Comparison of ENCODE assay signal across 10 cellular contexts in the genomic region with DNA sequence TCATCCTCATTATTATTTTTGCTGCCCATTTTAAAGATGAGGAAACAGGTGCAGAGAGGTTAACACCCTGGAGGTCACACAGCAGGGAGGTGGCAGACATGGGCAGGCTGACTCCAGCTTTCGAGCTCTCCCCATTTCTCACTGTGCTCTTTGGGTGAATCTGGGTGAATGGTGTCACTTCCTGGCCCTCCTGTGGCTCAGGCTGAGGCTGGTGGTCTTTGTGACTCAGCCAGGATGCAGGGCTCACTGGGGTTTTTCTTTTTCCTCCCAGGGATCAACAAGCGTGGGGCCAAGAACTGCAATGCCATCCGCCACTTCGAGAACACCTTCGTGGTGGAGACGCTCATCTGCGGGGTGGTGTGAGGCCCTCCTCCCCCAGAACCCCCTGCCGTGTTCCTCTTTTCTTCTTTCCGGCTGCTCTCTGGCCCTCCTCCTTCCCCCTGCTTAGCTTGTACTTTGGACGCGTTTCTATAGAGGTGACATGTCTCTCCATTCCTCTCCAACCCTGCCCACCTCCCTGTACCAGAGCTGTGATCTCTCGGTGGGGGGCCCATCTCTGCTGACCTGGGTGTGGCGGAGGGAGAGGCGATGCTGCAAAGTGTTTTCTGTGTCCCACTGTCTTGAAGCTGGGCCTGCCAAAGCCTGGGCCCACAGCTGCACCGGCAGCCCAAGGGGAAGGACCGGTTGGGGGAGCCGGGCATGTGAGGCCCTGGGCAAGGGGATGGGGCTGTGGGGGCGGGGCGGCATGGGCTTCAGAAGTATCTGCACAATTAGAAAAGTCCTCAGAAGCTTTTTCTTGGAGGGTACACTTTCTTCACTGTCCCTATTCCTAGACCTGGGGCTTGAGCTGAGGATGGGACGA. TPM values are rescaled to one million over a fixed set of nuclear protein-coding genes. Genes with fewer than 3 reads are reported as not detected.
DNase-seq lines count a peak whose midpoint lies in the region; TF ChIP-seq lines count a peak whose summit lies in the region.
"Had no signal": no experiment of that assay in that cellular context is flagged by ENCODE, and none has a peak within 500 bp of the region (broad histone marks: within the 10 kb centered on the region; RNA-seq: fewer than 3 reads in every experiment).

No MANE protein-coding gene starts in this region.

- H3K9ac ChIP-seq in rectal smooth muscle tissue (ENCODE audit: low read length): peak overlapping the region; percentile 27

- no peaks in the 10 kb centered on the region for H3K9me3 Mint-ChIP-seq in CD4-positive, alpha-beta memory T cell
- no peaks in the 10 kb centered on the region for H3K9me3 Mint-ChIP-seq in activated naive CD8-positive, alpha-beta T cell treated with anti-CD3 and anti-CD28 coated beads for 36 hours

- H3K4me3 ChIP-seq in CD4-positive, alpha-beta memory T cell (ENCODE audit: low read length in 2 of 2): no peak overlapping the region
- H3K4me3 ChIP-seq in rectal smooth muscle tissue (ENCODE audit: low read length) (no peak overlapping the region), OCI-LY7 (ENCODE audit: low read depth, low read length, poor library complexity, severe bottlenecking) (no peak overlapping the region), vagina (no peak overlapping the region)

- TF ChIP-seq POLR2A in vagina (IDR thresholded peaks at IDR 0.05): no peak

- no peaks in the 10 kb centered on the region for H3K27me3 Mint-ChIP-seq in CD4-positive, alpha-beta memory T cell
- H3K27me3 Mint-ChIP-seq in activated naive CD8-positive, alpha-beta T cell treated with anti-CD3 and anti-CD28 coated beads for 36 hours: no peaks in the 10 kb centered on the region

- H3K4me2 ChIP-seq in OCI-LY7 (ENCODE audit: low read length): no peak overlapping the region

- CTCF ChIA-PET in CD4-positive, alpha-beta memory T cell (lab: Charles Lee; ENCODE audit: partially characterized antibody): interaction anchor here (0.7 to 1.8 kb wide), 6 partner anchors 13 to 54 kb away, joined by 3 to 7 read pairs (median 4); partner anchors contain the start of genes GPR55 and ITM2C
- CTCF ChIA-PET in OCI-LY7 (lab: Charles Lee; ENCODE audit: unreplicated experiment): interaction anchor here (0.5 to 0.6 kb wide), 3 partner anchors 55 to 720 kb away, joined by 3 read pairs; no protein-coding TSS in a partner anchor

- H3K36me3 ChIP-seq in CD4-positive, alpha-beta memory T cell (ENCODE audit: insufficient read depth, low read length): no peaks in the 10 kb centered on the region
- H3K36me3 ChIP-seq in rectal smooth muscle tissue (ENCODE audit: control insufficient read depth, insufficient read depth, low read length) (peaks cover 19% of the 10 kb centered on the region), OCI-LY7 (ENCODE audit: insufficient read depth, low read length) (no peaks in the 10 kb centered on the region), vagina (peaks cover 0 to 17% of the 10 kb centered on the region in 2 donors)

- peak overlapping the region in 4 of 7 donors; percentile 26 to 82 (median 68) for H3K27ac Mint-ChIP-seq in CD4-positive, alpha-beta memory T cell
- H3K27ac Mint-ChIP-seq in activated naive CD8-positive, alpha-beta T cell treated with anti-CD3 and anti-CD28 coated beads for 36 hours: peak overlapping the region; percentile 90

- POLR2A ChIA-PET in CD4-positive, alpha-beta memory T cell (lab: Charles Lee; ENCODE audit: partially characterized antibody): interaction anchor here (1.9 to 2.7 kb wide), 2 partner anchors 11 to 13 kb away, joined by 8 to 12 read pairs; partner anchors contain the start of gene ITM2C
- POLR2A ChIA-PET in OCI-LY7 (lab: Charles Lee): interaction anchor here (0.5 to 0.9 kb wide), 4 partner anchors 10 to 1605 kb away, joined by 3 to 4 read pairs (median 3); no protein-coding TSS in a partner anchor

- H3K4me3 Mint-ChIP-seq in CD4-positive, alpha-beta memory T cell: peak overlapping the region in 2 of 8 donors; percentile 30 to 57
- H3K4me3 Mint-ChIP-seq in activated naive CD8-positive, alpha-beta T cell treated with anti-CD3 and anti-CD28 coated beads for 36 hours: peak overlapping the region; percentile 44

- peaks cover 15% of the 10 kb centered on the region for H3K4me1 ChIP-seq in CD4-positive, alpha-beta memory T cell (ENCODE audit: insufficient read depth, low read length)
- no peaks in the 10 kb centered on the region for H3K4me1 ChIP-seq in rectal smooth muscle tissue (ENCODE audit: control insufficient read depth, insufficient read depth, low read length)
- peaks cover 13% of the 10 kb centered on the region for H3K4me1 ChIP-seq in OCI-LY7 (ENCODE audit: insufficient read depth, low read length, poor library complexity, severe bottlenecking)
- no peaks in the 10 kb centered on the region for H3K4me1 ChIP-seq in vagina

- BruUV-seq in OCI-LY7 (replicated peaks; lab: Mats Ljungman, UMichigan): no TSS peak

- H3K9me2 ChIP-seq in OCI-LY7 (ENCODE audit: insufficient read depth, low read length): no peaks in the 10 kb centered on the region

- no peaks in the 10 kb centered on the region for H3K9me3 ChIP-seq in CD4-positive, alpha-beta memory T cell (ENCODE audit: control insufficient read depth in 1 of 2, low read length in 2 of 2)
- H3K9me3 ChIP-seq in OCI-LY7 (ENCODE audit: low read length): no peaks in the 10 kb centered on the region
- H3K9me3 ChIP-seq in vagina: no peaks in the 10 kb centered on the region

- H3K4me1 Mint-ChIP-seq in CD4-positive, alpha-beta memory T cell: peaks cover 2 to 29% (median 17%) of the 10 kb centered on the region in 4 donors
- peaks cover 54% of the 10 kb centered on the region for H3K4me1 Mint-ChIP-seq in activated naive CD8-positive, alpha-beta T cell treated with anti-CD3 and anti-CD28 coated beads for 36 hours

- H3K36me3 Mint-ChIP-seq in CD4-positive, alpha-beta memory T cell: peaks cover 7 to 15% of the 10 kb centered on the region in 2 donors
- H3K36me3 Mint-ChIP-seq in activated naive CD8-positive, alpha-beta T cell treated with anti-CD3 and anti-CD28 coated beads for 36 hours: peaks cover 42% of the 10 kb centered on the region

- H3K27ac ChIP-seq in CD4-positive, alpha-beta memory T cell (ENCODE audit: low read depth, low read length): no peak overlapping the region
- H3K27ac ChIP-seq in rectal smooth muscle tissue (ENCODE audit: low read depth, low read length) (no peak overlapping the region), OCI-LY7 (ENCODE audit: low read depth, low read length, poor library complexity, severe bottlenecking) (no peak overlapping the region), vagina (no peak overlapping the region)

- peak in 4 of 5 donors; percentile 32 to 77 (median 40) for DNase-seq in CD4-positive, alpha-beta memory T cell
- DNase-seq in NAMALWA (ENCODE audit: low spot score): peak; percentile 50
- DNase-seq in activated naive CD8-positive, alpha-beta T cell treated with anti-CD3 and anti-CD28 coated beads for 36 hours: peak; percentile 82
- DNase-seq in OCI-LY7 (ENCODE audit: low spot score): no peak
- DNase-seq in DMS153 (lab: John Stamatoyannopoulos, UW): no peak
- no peak for DNase-seq in DMS79 treated with DMSO at 0.1 percent for 48 hours (lab: John Stamatoyannopoulos, UW)
- no peak for DNase-seq in vagina (ENCODE audit: extremely low spot score in 2 of 2)
- DNase-seq: NCI-H774 had no signal

- no peak overlapping the region for H2AFZ ChIP-seq in OCI-LY7 (ENCODE audit: low read length)

- H4K20me1 ChIP-seq in OCI-LY7 (ENCODE audit: insufficient read depth, low read length): no peaks in the 10 kb centered on the region; the same call in 1 of the 2 replicates

- H3K79me2 ChIP-seq in OCI-LY7 (ENCODE audit: insufficient read depth, low read depth, low read length): no peaks in the 10 kb centered on the region

- intact Hi-C loops in CD4-positive, alpha-beta memory T cell (cut with micrococcal nuclease): no loop called here
- intact Hi-C loops in OCI-LY7 (cut with micrococcal nuclease; ENCODE audit: unreplicated experiment) (no loop called here), vagina (cut with DNase I) (no loop called here)

- TF ChIP-seq CTCF in OCI-LY7 (conservative IDR thresholded peaks at IDR 0.05; ENCODE audit: low read length) (no peak), vagina (IDR thresholded peaks at IDR 0.05) (no peak)

- H3K27me3 ChIP-seq in CD4-positive, alpha-beta memory T cell (ENCODE audit: insufficient read depth, low read length): no peaks in the 10 kb centered on the region
- H3K27me3 ChIP-seq in rectal smooth muscle tissue (ENCODE audit: control insufficient read depth, insufficient read depth, low read length) (no peaks in the 10 kb centered on the region), vagina (no peaks in the 10 kb centered on the region)

RNA-seq across cellular contexts. Expression of gene ITM2C, which starts 13.2 kb away (rescaled TPM):
- total RNA-seq in CD4-positive, alpha-beta memory T cell: 10 to 100 TPM; 24.1 to 24.3 TPM
- polyA plus RNA-seq in CD4-positive, alpha-beta memory T cell: 10 to 100 TPM; 32.5 to 40.8 TPM
- 10 to 100 TPM; 69.9 to 73.6 TPM for total RNA-seq in activated naive CD8-positive, alpha-beta T cell treated with anti-CD3 and anti-CD28 coated beads for 36 hours
- not detected in 2 replicates for total RNA-seq in OCI-LY7 (2014; rRNA removed; shearing (Covaris generic))
- not detected in 2 replicates for total RNA-seq in OCI-LY7 (2022)
- 86.2 TPM for total RNA-seq in vagina

RNA-seq across cellular contexts. Expression of gene GPR55, which starts 47.1 kb away (rescaled TPM):
- total RNA-seq in CD4-positive, alpha-beta memory T cell: 1 to 10 TPM; 8.1 to 8.3 TPM
- 1 to 10 TPM in 1 of 2 donors, not detected in 1; 2.4 TPM for polyA plus RNA-seq in CD4-positive, alpha-beta memory T cell
- 10 to 100 TPM; 18.8 to 20.4 TPM for total RNA-seq in activated naive CD8-positive, alpha-beta T cell treated with anti-CD3 and anti-CD28 coated beads for 36 hours
- 0.22 TPM in 1 of 2 replicates, not detected in the other for total RNA-seq in OCI-LY7 (2014; rRNA removed; shearing (Covaris generic))
- total RNA-seq in OCI-LY7 (2022): not detected in 2 replicates
- total RNA-seq in vagina: 2.7 TPM
- total RNA-seq: endothelial cell of umbilical vein had no signal
- polyA plus RNA-seq: endothelial cell of umbilical vein had no signal

Comparison
In these comparisons a context has a peak if more than half of its experiments do, and no peak if none do; other contexts are left out.
1. DNase-seq: peak in CD4-positive, alpha-beta memory T cell (4 of 5), NAMALWA (single experiment) and activated naive CD8-positive, alpha-beta T cell treated with anti-CD3 and anti-CD28 coated beads for 36 hours (single experiment); none in OCI-LY7 (single experiment), DMS153 (single experiment), DMS79 treated with DMSO at 0.1 percent for 48 hours (single experiment) and vagina (0 of 2).
2. RNA of gene ITM2C, which starts 13.2 kb away (total RNA-seq): 86.2 TPM in vagina (single experiment), 69.9 to 73.6 TPM in activated naive CD8-positive, alpha-beta T cell treated with anti-CD3 and anti-CD28 coated beads for 36 hours and 24.1 to 24.3 TPM in CD4-positive, alpha-beta memory T cell; not detected in OCI-LY7; every median in the first group is over 10 times any median in the second.